In genomic region chr10:131815366-131816156, GRCh38 we compare ENCODE assay signal across 17 cellular contexts.
"Had no signal": no experiment of that assay in that cellular context is flagged by ENCODE, and none has a peak within 500 bp of the region (broad histone marks: within the 10 kb centered on the region; RNA-seq: fewer than 3 reads in every experiment).

No MANE protein-coding gene starts in this region.

- H3K36me3 Mint-ChIP-seq: activated naive CD4-positive, alpha-beta T cell treated with anti-CD3 and anti-CD28 coated beads, Interleukin-2, amount 50 U/mL, for 72 hours; naive B cell had no signal

- H3K27me3 Mint-ChIP-seq: dendritic cell treated with granulocyte-macrophage colony-stimulating factor and Interleukin-4, amounts not matched to agents 40 ng/mL and 50 ng/mL, for 4 days had no signal

- H3K4me1 Mint-ChIP-seq: naive B cell had no signal

- H3K27ac ChIP-seq: brain microvascular endothelial cell, neutrophil, psoas muscle, spleen, upper lobe of left lung, VCaP had no signal

- H3K27ac Mint-ChIP-seq: activated CD8-positive, alpha-beta T cell treated with anti-CD3 and anti-CD28 coated beads for 36 hours; activated naive CD4-positive, alpha-beta T cell treated with anti-CD3 and anti-CD28 coated beads, Interleukin-2, amount 50 U/mL, for 72 hours; dendritic cell treated with granulocyte-macrophage colony-stimulating factor and Interleukin-4, amounts not matched to agents 40 ng/mL and 50 ng/mL, for 4 days; naive B cell had no signal

- H3K36me3 ChIP-seq: brain microvascular endothelial cell, neutrophil, spleen, upper lobe of left lung had no signal

- H3K4me1 ChIP-seq: psoas muscle, spleen, upper lobe of left lung had no signal

- H3K9me3 ChIP-seq: neutrophil, psoas muscle, spleen, upper lobe of left lung had no signal

- DNase-seq: activated CD8-positive, alpha-beta T cell treated with anti-CD3 and anti-CD28 coated beads for 36 hours; activated T-cell treated with anti-CD3 and anti-CD28 coated beads for 4 hours; brain microvascular endothelial cell; cerebellar nuclear complex; hippocampal formation; naive B cell; spleen; stimulated activated CD4-positive, alpha-beta T cell treated with anti-CD3 and anti-CD28 coated beads, Interleukin-1b, Interleukin-23, amount 100 ng/mL, for 48 hours; stimulated activated naive CD4-positive, alpha-beta T cell; T-helper 9 cell had no signal

- H3K9me3 Mint-ChIP-seq: activated CD8-positive, alpha-beta T cell treated with anti-CD3 and anti-CD28 coated beads for 36 hours; activated naive CD4-positive, alpha-beta T cell treated with anti-CD3 and anti-CD28 coated beads, Interleukin-2, amount 50 U/mL, for 72 hours; dendritic cell treated with granulocyte-macrophage colony-stimulating factor and Interleukin-4, amounts not matched to agents 40 ng/mL and 50 ng/mL, for 4 days; naive B cell had no signal

- ATAC-seq: activated CD8-positive, alpha-beta T cell treated with anti-CD3 and anti-CD28 coated beads for 36 hours; activated naive CD4-positive, alpha-beta T cell treated with anti-CD3 and anti-CD28 coated beads, Interleukin-2, amount 50 U/mL, for 72 hours; psoas muscle; sciatic nerve had no signal

- H3K27me3 ChIP-seq: brain microvascular endothelial cell, upper lobe of left lung had no signal

- H3K4me3 Mint-ChIP-seq: activated CD8-positive, alpha-beta T cell treated with anti-CD3 and anti-CD28 coated beads for 36 hours; dendritic cell treated with granulocyte-macrophage colony-stimulating factor and Interleukin-4, amounts not matched to agents 40 ng/mL and 50 ng/mL, for 4 days; naive B cell had no signal

- H3K4me3 ChIP-seq: psoas muscle, spleen, upper lobe of left lung had no signal
